In the genomic region with DNA sequence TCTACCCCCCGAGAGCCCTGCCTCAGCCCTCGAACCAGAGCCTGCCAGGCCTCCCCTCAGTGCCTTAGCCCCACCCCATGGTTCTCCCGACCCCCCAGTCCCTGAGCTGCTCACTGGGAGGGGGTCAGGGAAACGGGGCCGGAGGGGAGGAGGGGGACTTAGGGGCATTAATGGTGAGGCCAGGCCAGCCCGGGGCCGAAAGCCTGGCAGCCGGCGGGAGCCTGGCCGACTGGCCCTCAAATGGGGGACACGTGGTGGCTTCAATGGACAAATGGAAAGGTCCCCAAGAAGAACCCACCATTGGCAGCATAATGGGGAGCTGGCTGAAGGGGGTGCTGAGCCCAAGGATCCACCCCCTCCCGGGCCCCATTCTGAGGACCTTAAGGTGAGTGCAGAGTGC, we compare ENCODE assay signal across 25 cellular contexts.
"Had no signal": no experiment of that assay in that cellular context is flagged by ENCODE, and none has a peak within 500 bp of the region (broad histone marks: within the 10 kb centered on the region; RNA-seq: fewer than 3 reads in every experiment).

No MANE protein-coding gene starts in this region.

- H3K9me3 Mint-ChIP-seq: activated naive CD8-positive, alpha-beta T cell treated with anti-CD3 and anti-CD28 coated beads, Interleukin-2, amount 50 U/mL, for 24 hours; natural killer cell treated with Interleukin-12 subunit alpha and Interleukin-12 subunit beta and Interleukin-15 and Interleukin-18, amount 100 ng/mL, for 72 hours; T-cell had no signal

- H3K27me3 Mint-ChIP-seq: activated naive CD8-positive, alpha-beta T cell treated with anti-CD3 and anti-CD28 coated beads, Interleukin-2, amount 50 U/mL, for 24 hours; natural killer cell treated with Interleukin-12 subunit alpha and Interleukin-12 subunit beta and Interleukin-15 and Interleukin-18, amount 100 ng/mL, for 72 hours; T-cell had no signal

- H3K4me3 Mint-ChIP-seq: activated naive CD8-positive, alpha-beta T cell treated with anti-CD3 and anti-CD28 coated beads, Interleukin-2, amount 50 U/mL, for 24 hours; natural killer cell treated with Interleukin-12 subunit alpha and Interleukin-12 subunit beta and Interleukin-15 and Interleukin-18, amount 100 ng/mL, for 72 hours; T-cell had no signal

- ATAC-seq: activated naive CD8-positive, alpha-beta T cell treated with anti-CD3 and anti-CD28 coated beads, Interleukin-2, amount 50 U/mL, for 24 hours; gastroesophageal sphincter; heart left ventricle; left cardiac atrium; natural killer cell treated with Interleukin-12 subunit alpha and Interleukin-12 subunit beta and Interleukin-15 and Interleukin-18, amount 100 ng/mL, for 72 hours; pancreas; psoas muscle; T-cell had no signal

- DNase-seq: activated CD4-positive, alpha-beta T cell treated with anti-CD3 and anti-CD28 coated beads for 4 hours; activated CD4-positive, alpha-beta T cell treated with anti-CD3 and anti-CD28 coated beads, Interleukin-2, amount 50 U/mL, for 48 hours; activated CD4-positive, CD25-positive, alpha-beta regulatory T cell; activated CD8-positive, alpha-beta memory T cell treated with anti-CD3 and anti-CD28 coated beads, Interleukin-2, amount 50 U/mL, for 48 hours; activated effector memory CD4-positive, alpha-beta T cell treated with Interleukin-2 at 50 U/mL for 16 hours; activated naive CD4-positive, alpha-beta T cell treated with anti-CD3 and anti-CD28 coated beads, Interleukin-2, amount 50 U/mL, for 16 hours; activated naive CD8-positive, alpha-beta T cell treated with anti-CD3 and anti-CD28 coated beads, Interleukin-2, amount 50 U/mL, for 24 hours; activated T-cell treated with anti-CD3 and anti-CD28 coated beads, Interleukin-2, amount 50 U/mL, for 48 hours; cerebellar nuclear complex; esophagus squamous epithelium; heart left ventricle; left cardiac atrium; midbrain; psoas muscle; stimulated activated CD4-positive, alpha-beta T cell treated with anti-CD3 and anti-CD28 coated beads, Interleukin-12 subunit alpha, Interleukin-12 subunit beta, amount 100 ng/mL, for 4 hours; stimulated activated CD4-positive, alpha-beta T cell treated with anti-CD3 and anti-CD28 coated beads, Interleukin-4, amount 100 ng/mL, for 4 hours; T-cell; T1000; trophoblast cell had no signal

- H3K27me3 ChIP-seq: esophagus squamous epithelium, gastroesophageal sphincter, heart left ventricle, pancreas, right atrium auricular region, vagina had no signal

- H3K9me3 ChIP-seq: esophagus squamous epithelium, gastroesophageal sphincter, heart left ventricle, pancreas, psoas muscle, right atrium auricular region, vagina had no signal

- H3K27ac ChIP-seq: coronary artery, esophagus squamous epithelium, heart left ventricle, pancreas, psoas muscle, right atrium auricular region, vagina had no signal

- H3K4me3 ChIP-seq: coronary artery, esophagus squamous epithelium, gastroesophageal sphincter, heart left ventricle, pancreas, psoas muscle, right atrium auricular region, vagina had no signal
